11 cellular contexts compared by ENCODE assay signal in the genomic region with DNA sequence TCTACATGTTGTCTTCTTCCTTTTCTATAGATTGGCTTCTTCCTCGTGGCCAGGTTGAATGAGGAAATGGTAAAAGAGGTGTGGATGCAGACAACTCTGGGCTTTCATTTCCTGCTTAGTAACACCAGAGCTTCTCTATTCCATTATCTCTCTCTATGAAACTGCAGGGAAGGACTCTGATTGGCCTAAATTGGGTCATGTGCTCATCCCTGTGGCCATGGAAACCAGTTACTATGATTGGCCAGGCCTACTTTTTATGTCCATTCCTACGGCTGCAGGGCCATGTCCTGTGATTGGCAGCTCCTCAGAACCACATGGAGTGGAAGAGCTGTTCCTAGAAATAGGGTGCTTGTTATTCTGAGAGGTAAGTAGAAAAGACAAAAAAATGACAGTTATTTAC.
"Had no signal": no experiment of that assay in that cellular context is flagged by ENCODE, and none has a peak within 500 bp of the region (broad histone marks: within the 10 kb centered on the region; RNA-seq: fewer than 3 reads in every experiment).

No MANE protein-coding gene starts in this region.

- H3K36me3 ChIP-seq: breast epithelium, heart right ventricle, thyroid gland had no signal

- H3K27me3 ChIP-seq: breast epithelium, foreskin keratinocyte, heart right ventricle, thyroid gland had no signal

- DNase-seq: activated CD4-positive, alpha-beta memory T cell treated with anti-CD3 and anti-CD28 coated beads for 36 hours; activated CD4-positive, CD25-positive, alpha-beta regulatory T cell treated with anti-CD3 and anti-CD28 coated beads, Interleukin-2, amount 50 U/mL, for 72 hours; activated effector memory CD4-positive, alpha-beta T cell treated with anti-CD3 and anti-CD28 coated beads, Interleukin-2, amount 50 U/mL, for 16 hours; activated T-cell treated with anti-CD3 and anti-CD28 coated beads, Interleukin-2, amount 50 U/mL, for 4 hours; foreskin keratinocyte; heart right ventricle; naive B cell; posterior cingulate gyrus; thyroid gland had no signal

- ATAC-seq: activated T-cell treated with anti-CD3 and anti-CD28 coated beads, Interleukin-2, amount 50 U/mL, for 4 hours; foreskin keratinocyte; heart right ventricle had no signal

- H3K4me3 ChIP-seq: breast epithelium, heart right ventricle, skin epidermis, thyroid gland had no signal

- H3K27ac ChIP-seq: skin epidermis, thyroid gland had no signal

- H3K4me1 ChIP-seq: breast epithelium had no signal

- H3K9me3 ChIP-seq: breast epithelium, thyroid gland had no signal
